8 cellular contexts compared by ENCODE assay signal in the genomic region with DNA sequence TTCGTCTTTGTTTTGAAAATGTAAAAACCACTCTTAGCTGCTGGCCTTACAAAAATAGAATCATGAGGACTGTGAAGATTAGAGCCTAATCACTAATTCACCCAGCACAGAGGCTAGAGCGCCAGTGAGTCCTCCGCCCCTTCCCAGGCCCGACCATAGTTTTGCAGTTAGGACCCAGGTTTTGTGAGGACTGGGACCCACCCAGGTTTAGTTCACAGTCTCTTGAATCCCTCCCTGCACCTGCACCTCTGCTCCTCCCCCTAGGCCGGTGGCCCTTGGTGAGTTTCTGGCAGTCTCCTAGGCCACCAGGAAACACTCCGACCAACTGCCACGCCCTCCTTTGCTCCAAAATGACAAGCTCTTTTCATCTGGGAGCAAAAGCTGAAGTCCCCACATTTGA.
DNase-seq lines count a peak whose midpoint lies in the region; ATAC-seq and TF ChIP-seq lines count a peak whose summit lies in the region.

No MANE protein-coding gene starts in this region.

- no peaks in the 10 kb centered on the region for H3K36me3 Mint-ChIP-seq in activated naive CD4-positive, alpha-beta T cell treated with anti-CD3 and anti-CD28 coated beads, Interleukin-2, amount 50 U/mL, for 24 hours
- no peaks in the 10 kb centered on the region for H3K36me3 Mint-ChIP-seq in stimulated activated naive CD8-positive, alpha-beta T cell treated with anti-CD3 and anti-CD28 coated beads, Interleukin-15, Interleukin-2, amounts not matched to agents 100 ng/mL and 50 ng/mL, for 24 hours (ENCODE audit: low read depth)

- DNase-seq in activated naive CD4-positive, alpha-beta T cell treated with anti-CD3 and anti-CD28 coated beads, Interleukin-2, amount 50 U/mL, for 16 hours, result no peak
- DNase-seq in NOMO-1 treated with DMSO at 0.1 percent for 48 hours (lab: John Stamatoyannopoulos, UW; ENCODE audit: unreplicated experiment) (peak; percentile 51), breast epithelium (ENCODE audit: low spot score in 2 of 2) (peak; percentile 50 to 61), kidney epithelial cell (ENCODE audit: low read depth) (no peak)

- H3K4me1 Mint-ChIP-seq in activated naive CD4-positive, alpha-beta T cell treated with anti-CD3 and anti-CD28 coated beads, Interleukin-2, amount 50 U/mL, for 24 hours, result peaks cover 11% of the 10 kb centered on the region
- peaks cover 19% of the 10 kb centered on the region for H3K4me1 Mint-ChIP-seq in stimulated activated naive CD8-positive, alpha-beta T cell treated with anti-CD3 and anti-CD28 coated beads, Interleukin-15, Interleukin-2, amounts not matched to agents 100 ng/mL and 50 ng/mL, for 24 hours (ENCODE audit: low read depth)

- H3K27ac Mint-ChIP-seq in activated naive CD4-positive, alpha-beta T cell treated with anti-CD3 and anti-CD28 coated beads, Interleukin-2, amount 50 U/mL, for 24 hours, result peak overlapping the region; percentile 43
- peak overlapping the region; percentile 75 for H3K27ac Mint-ChIP-seq in stimulated activated naive CD8-positive, alpha-beta T cell treated with anti-CD3 and anti-CD28 coated beads, Interleukin-15, Interleukin-2, amounts not matched to agents 100 ng/mL and 50 ng/mL, for 24 hours

- H3K4me1 ChIP-seq in breast epithelium, result no peaks in the 10 kb centered on the region

- H3K4me3 Mint-ChIP-seq in activated naive CD4-positive, alpha-beta T cell treated with anti-CD3 and anti-CD28 coated beads, Interleukin-2, amount 50 U/mL, for 24 hours, result peak overlapping the region; percentile 92
- peak overlapping the region; percentile 91 for H3K4me3 Mint-ChIP-seq in stimulated activated naive CD8-positive, alpha-beta T cell treated with anti-CD3 and anti-CD28 coated beads, Interleukin-15, Interleukin-2, amounts not matched to agents 100 ng/mL and 50 ng/mL, for 24 hours

- intact Hi-C loops in breast epithelium (cut with DNase I; ENCODE audit: low total_unique reads), result loop anchor here (2.0 kb wide), 1 partner anchor 30 kb away; no protein-coding TSS in a partner anchor

- H3K36me3 ChIP-seq in breast epithelium, result no peaks in the 10 kb centered on the region
- no peaks in the 10 kb centered on the region for H3K36me3 ChIP-seq in kidney epithelial cell (ENCODE audit: control insufficient read depth, insufficient read depth, low read length)

- H3K27ac ChIP-seq in breast epithelium, result peak overlapping the region; percentile 82 to 88

- peaks cover 6% of the 10 kb centered on the region for H3K27me3 Mint-ChIP-seq in activated naive CD4-positive, alpha-beta T cell treated with anti-CD3 and anti-CD28 coated beads, Interleukin-2, amount 50 U/mL, for 24 hours
- H3K27me3 Mint-ChIP-seq in stimulated activated naive CD8-positive, alpha-beta T cell treated with anti-CD3 and anti-CD28 coated beads, Interleukin-15, Interleukin-2, amounts not matched to agents 100 ng/mL and 50 ng/mL, for 24 hours, result peaks cover 4% of the 10 kb centered on the region

- TF ChIP-seq CTCF in breast epithelium (IDR thresholded peaks at IDR 0.05) (no peak), kidney epithelial cell (IDR thresholded peaks at IDR 0.05; ENCODE audit: insufficient read depth, low read length, poor library complexity, severe bottlenecking) (no peak)

- no peaks in the 10 kb centered on the region for H3K27me3 ChIP-seq in breast epithelium
- no peaks in the 10 kb centered on the region for H3K27me3 ChIP-seq in kidney epithelial cell (ENCODE audit: control insufficient read depth, insufficient read depth, low read length)

- ATAC-seq in HG02642 (IDR thresholded peaks at IDR 0.05; ENCODE audit: poor library complexity, unreplicated experiment), result peak; percentile 36
- ATAC-seq in HG03469 (IDR thresholded peaks at IDR 0.05; ENCODE audit: unreplicated experiment), result no peak

- no peak for TF ChIP-seq POLR2A in breast epithelium (IDR thresholded peaks at IDR 0.05)

- no peaks in the 10 kb centered on the region for H3K9me3 Mint-ChIP-seq in activated naive CD4-positive, alpha-beta T cell treated with anti-CD3 and anti-CD28 coated beads, Interleukin-2, amount 50 U/mL, for 24 hours
- no peaks in the 10 kb centered on the region for H3K9me3 Mint-ChIP-seq in stimulated activated naive CD8-positive, alpha-beta T cell treated with anti-CD3 and anti-CD28 coated beads, Interleukin-15, Interleukin-2, amounts not matched to agents 100 ng/mL and 50 ng/mL, for 24 hours

- no peaks in the 10 kb centered on the region for H3K9me3 ChIP-seq in breast epithelium

- H3K4me3 ChIP-seq in breast epithelium, result peak overlapping the region; percentile 76 to 89 (median 85)
- peak overlapping the region; percentile 86 for H3K4me3 ChIP-seq in kidney epithelial cell (ENCODE audit: low read depth, low read length)

Comparison
In these comparisons a context has a peak if more than half of its experiments do, and no peak if none do; other contexts are left out.
1. DNase-seq: peak in NOMO-1 treated with DMSO at 0.1 percent for 48 hours (single experiment) and breast epithelium (2 of 2); none in activated naive CD4-positive, alpha-beta T cell treated with anti-CD3 and anti-CD28 coated beads, Interleukin-2, amount 50 U/mL, for 16 hours (single experiment) and kidney epithelial cell (single experiment).